Comparison of ENCODE assay signal across 13 cellular contexts in the genomic region with DNA sequence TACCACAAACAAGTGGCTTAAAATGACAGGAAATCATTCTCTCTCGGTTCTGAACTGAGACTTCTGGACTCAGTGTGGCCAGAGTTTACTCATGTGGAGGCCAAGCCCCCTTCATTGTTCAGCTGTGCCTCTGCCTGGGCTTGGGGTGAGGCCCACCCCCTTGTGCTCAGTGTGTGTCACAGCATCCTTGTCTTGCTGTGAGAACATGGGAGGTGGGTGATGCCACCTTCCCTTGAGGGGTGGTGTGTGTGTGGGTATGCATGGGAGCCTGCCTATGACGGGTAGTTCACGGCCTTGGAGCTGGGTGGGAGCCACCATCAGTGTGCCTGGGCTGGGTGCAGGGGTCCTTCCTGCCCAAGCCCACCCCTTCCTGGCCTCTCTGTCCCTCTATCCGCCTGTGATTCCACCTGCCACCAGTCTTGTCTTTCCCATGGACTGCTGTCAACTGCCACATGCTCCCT.
DNase-seq lines count a peak whose midpoint lies in the region; ATAC-seq, FAIRE-seq and TF ChIP-seq lines count a peak whose summit lies in the region.
"Had no signal": no experiment of that assay in that cellular context is flagged by ENCODE, and none has a peak within 500 bp of the region (broad histone marks: within the 10 kb centered on the region; RNA-seq: fewer than 3 reads in every experiment).

No MANE protein-coding gene starts in this region.

- BruUV-seq in endothelial cell of umbilical vein (replicated peaks; lab: Mats Ljungman, UMichigan) = no TSS peak

- H3K4me2 ChIP-seq in endothelial cell of umbilical vein (ENCODE audit: insufficient read depth, low read length) = no peak overlapping the region

- ATAC-seq in activated CD4-positive, alpha-beta T cell treated with anti-CD3 and anti-CD28 coated beads for 36 hours = no peak
- no peak for ATAC-seq in sciatic nerve
- no peak for ATAC-seq in HG02610 (IDR thresholded peaks at IDR 0.05; ENCODE audit: unreplicated experiment)
- no peak for ATAC-seq in GM21576 (IDR thresholded peaks at IDR 0.05; ENCODE audit: unreplicated experiment)

- peak; percentile 37 to 44 for TF ChIP-seq CTCF in endothelial cell of umbilical vein (IDR thresholded peaks at IDR 0.05; ENCODE audit: extremely low read depth in 1 of 2, insufficient read depth in 1 of 2, low read depth in 1 of 2, low read length in 2 of 2)

- no peaks in the 10 kb centered on the region for H3K27me3 ChIP-seq in endothelial cell of umbilical vein (ENCODE audit: control insufficient read depth in 2 of 2, insufficient read depth in 2 of 2, low read length in 2 of 2)
- H3K27me3 ChIP-seq: cardiac muscle cell, upper lobe of left lung had no signal

- no peaks in the 10 kb centered on the region for H3K4me1 Mint-ChIP-seq in activated CD4-positive, alpha-beta T cell treated with anti-CD3 and anti-CD28 coated beads for 36 hours

- no peaks in the 10 kb centered on the region for H3K9me3 Mint-ChIP-seq in activated CD4-positive, alpha-beta T cell treated with anti-CD3 and anti-CD28 coated beads for 36 hours (ENCODE audit: low read depth)

- no peaks in the 10 kb centered on the region for H3K27me3 Mint-ChIP-seq in activated CD4-positive, alpha-beta T cell treated with anti-CD3 and anti-CD28 coated beads for 36 hours

- H3K9me1 ChIP-seq in endothelial cell of umbilical vein (replicated peaks; ENCODE audit: control insufficient read depth, extremely low read depth, insufficient read depth, low read length) = no peaks in the 10 kb centered on the region

- POLR2A ChIA-PET in activated CD4-positive, alpha-beta T cell treated with anti-CD3 and anti-CD28 coated beads for 36 hours (lab: Charles Lee) = no interaction called here
- POLR2A ChIA-PET in endothelial cell of umbilical vein (lab: Charles Lee) = no interaction called here

- no peaks in the 10 kb centered on the region for H3K9me3 ChIP-seq in endothelial cell of umbilical vein (replicated peaks; ENCODE audit: control insufficient read depth, insufficient read depth, low read length)
- H3K9me3 ChIP-seq: upper lobe of left lung had no signal

- no peak overlapping the region for H3K27ac Mint-ChIP-seq in activated CD4-positive, alpha-beta T cell treated with anti-CD3 and anti-CD28 coated beads for 36 hours

- peak; percentile 80 for FAIRE-seq in endothelial cell of umbilical vein (lab: Jason Lieb, UNC)

- H3K4me3 Mint-ChIP-seq in activated CD4-positive, alpha-beta T cell treated with anti-CD3 and anti-CD28 coated beads for 36 hours = no peak overlapping the region

- H3K36me3 Mint-ChIP-seq in activated CD4-positive, alpha-beta T cell treated with anti-CD3 and anti-CD28 coated beads for 36 hours (ENCODE audit: low read depth) = no peaks in the 10 kb centered on the region

- CTCF ChIA-PET in activated CD4-positive, alpha-beta T cell treated with anti-CD3 and anti-CD28 coated beads for 36 hours (lab: Charles Lee) = interaction anchor here (1.0 kb wide), 1 partner anchor 22 kb away, joined by 3 read pairs; no protein-coding TSS in a partner anchor
- CTCF ChIA-PET in endothelial cell of umbilical vein (lab: Charles Lee) = interaction anchor here (2.3 kb wide), 1 partner anchor 103 kb away, joined by 13 read pairs; no protein-coding TSS in a partner anchor

- no peaks in the 10 kb centered on the region for H4K20me1 ChIP-seq in endothelial cell of umbilical vein (replicated peaks; ENCODE audit: control insufficient read depth, extremely low read depth, insufficient read depth, low read length)

- H3K27ac ChIP-seq in endothelial cell of umbilical vein (ENCODE audit: insufficient read depth, low read depth, low read length) = peak overlapping the region; percentile 19
- H3K27ac ChIP-seq: cardiac muscle cell, upper lobe of left lung had no signal

- intact Hi-C loops in activated CD4-positive, alpha-beta T cell treated with anti-CD3 and anti-CD28 coated beads for 36 hours (cut with DNase I, micrococcal nuclease) = no loop called here
- intact Hi-C loops in endothelial cell of umbilical vein (cut with micrococcal nuclease) (loop anchor here (1.0 to 2.0 kb wide), 4 partner anchors 24 to 104 kb away; no protein-coding TSS in a partner anchor), sciatic nerve (cut with DNase I) (no loop called here)

- H3K4me3 ChIP-seq in endothelial cell of umbilical vein (replicated peaks in 1 of 3; ENCODE audit: insufficient read depth in 1 of 3, low read depth in 1 of 3, low read length in 3 of 3) = no peak overlapping the region
- H3K4me3 ChIP-seq: cardiac muscle cell, upper lobe of left lung had no signal

- dilution Hi-C loops in endothelial cell of umbilical vein (cut with MboI; ENCODE audit: extremely low pct_ligation_motif_present, low sequenced_read_pairs) = no loop called here

- no peak overlapping the region for H2AFZ ChIP-seq in endothelial cell of umbilical vein (ENCODE audit: low read depth, low read length)

- no peaks in the 10 kb centered on the region for H3K36me3 ChIP-seq in endothelial cell of umbilical vein (ENCODE audit: control insufficient read depth in 2 of 2, extremely low read depth in 1 of 2, insufficient read depth in 2 of 2, low read length in 2 of 2)
- H3K36me3 ChIP-seq: cardiac muscle cell, upper lobe of left lung had no signal

- TF ChIP-seq POLR2A in endothelial cell of umbilical vein (IDR thresholded peaks at IDR 0.05; ENCODE audit: low read depth, low read length) = no peak

- H3K79me2 ChIP-seq in endothelial cell of umbilical vein (ENCODE audit: control insufficient read depth, insufficient read depth, low read length) = no peaks in the 10 kb centered on the region

- peak; percentile 16 for DNase-seq in activated CD4-positive, alpha-beta T cell treated with anti-CD3 and anti-CD28 coated beads for 36 hours
- DNase-seq in activated CD4-positive, alpha-beta T cell treated with anti-CD3 and anti-CD28 coated beads for 4 hours = no peak
- DNase-seq in LHCN-M2 (ENCODE audit: low read depth) (peak; percentile 26), endothelial cell of umbilical vein (ENCODE audit: low read depth, low spot score) (peak; percentile 80), sciatic nerve (ENCODE audit: low spot score) (peak; percentile 27), hippocampal formation (lab: John Stamatoyannopoulos, UW) (no peak)
- DNase-seq: ACHN, DMS79 treated with DMSO at 0.1 percent for 48 hours, NCI-H1105 treated with DMSO at 0.1 percent for 48 hours, upper lobe of left lung had no signal

- no peak overlapping the region for H3K9ac ChIP-seq in endothelial cell of umbilical vein (replicated peaks; ENCODE audit: extremely low read depth, insufficient read depth, low read length)

- peaks cover 14% of the 10 kb centered on the region for H3K4me1 ChIP-seq in endothelial cell of umbilical vein (ENCODE audit: control insufficient read depth, extremely low read depth, insufficient read depth, low read length)
- H3K4me1 ChIP-seq: upper lobe of left lung had no signal

TF ChIP-seq in endothelial cell of umbilical vein, 7 proteins besides CTCF, POLR2A, EP300 and RAD21:
- TF ChIP-seq GATA2 (IDR thresholded peaks at IDR 0.05; ENCODE audit: insufficient read depth, insufficient read length, low read depth, low read length) (no peak), JUN (IDR thresholded peaks at IDR 0.05; ENCODE audit: borderline replicate concordance, insufficient read depth, insufficient read length, low read depth) (no peak)

Comparison
In these comparisons a context has a peak if more than half of its experiments do, and no peak if none do; other contexts are left out.
1. DNase-seq: peak in activated CD4-positive, alpha-beta T cell treated with anti-CD3 and anti-CD28 coated beads for 36 hours (single experiment), LHCN-M2 (single experiment), endothelial cell of umbilical vein (single experiment) and sciatic nerve (single experiment); none in activated CD4-positive, alpha-beta T cell treated with anti-CD3 and anti-CD28 coated beads for 4 hours (0 of 2) and hippocampal formation (0 of 2).